ENCODE assay signal across 18 cellular contexts in the genomic region with DNA sequence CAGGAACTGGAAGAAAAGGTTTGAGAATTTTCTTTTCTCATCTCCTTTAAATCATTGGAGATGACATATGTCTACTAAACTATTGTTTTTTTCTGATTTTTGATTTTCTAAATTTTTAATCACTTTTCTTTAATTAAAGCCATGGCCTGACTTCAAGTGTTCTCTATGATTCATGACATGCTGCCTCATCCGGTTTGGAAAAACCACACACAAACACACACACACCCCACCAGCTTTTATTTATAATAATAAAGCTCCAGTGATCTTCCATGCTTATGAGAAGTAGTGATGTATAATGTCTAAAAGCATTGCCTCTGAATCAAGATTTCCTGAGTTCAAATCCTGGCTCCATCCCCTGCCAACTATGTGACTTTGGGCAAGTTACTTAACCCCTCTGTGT.
DNase-seq lines count a peak whose midpoint lies in the region; ATAC-seq and TF ChIP-seq lines count a peak whose summit lies in the region.
"Had no signal": no experiment of that assay in that cellular context is flagged by ENCODE, and none has a peak within 500 bp of the region (broad histone marks: within the 10 kb centered on the region; RNA-seq: fewer than 3 reads in every experiment).

No MANE protein-coding gene starts in this region.

- peaks cover 10% of the 10 kb centered on the region for H3K36me3 Mint-ChIP-seq in T-helper 17 cell (ENCODE audit: low read depth)
- H3K36me3 Mint-ChIP-seq: CD4-positive, CD25-positive, alpha-beta regulatory T cell had no signal

- no peaks in the 10 kb centered on the region for H4K20me1 ChIP-seq in GM23248 (ENCODE audit: insufficient read depth)
- no peaks in the 10 kb centered on the region for H4K20me1 ChIP-seq in smooth muscle cell (ENCODE audit: low read depth)
- H4K20me1 ChIP-seq: BLaER1 had no signal

- WGBS in GM23248 (ENCODE audit: low coverage in 1 of 2, low lambda C conversion rate in 2 of 2, missing lambda C conversion rate in 2 of 2), 2 experiments, result 4 to 14% methylated on average over 1 of the region's 1 CpG
- 22% methylated on average over 1 of the region's 1 CpG for WGBS in smooth muscle cell (ENCODE audit: low lambda C conversion rate)

- H3K4me3 ChIP-seq in GM23248, result no peak overlapping the region
- H3K4me3 ChIP-seq in smooth muscle cell, result no peak overlapping the region
- H3K4me3 ChIP-seq in coronary artery, result no peak overlapping the region
- H3K4me3 ChIP-seq: BLaER1, GM12878 had no signal

- H3K4me2 ChIP-seq in GM23248 (ENCODE audit: unreplicated experiment) (no peak overlapping the region), smooth muscle cell (peak overlapping the region; percentile 28)
- H3K4me2 ChIP-seq: BLaER1 had no signal

- H3K9ac ChIP-seq in GM23248 (no peak overlapping the region), smooth muscle cell (ENCODE audit: low read depth) (no peak overlapping the region)
- H3K9ac ChIP-seq: BLaER1 had no signal

- in situ Hi-C loops in GM23248 (cut with MboI), result loop anchor here (10.0 kb wide), 1 partner anchor 177 kb away; a partner anchor contains a TSS

- H3K79me2 ChIP-seq in GM23248 (ENCODE audit: insufficient read depth), result no peaks in the 10 kb centered on the region
- H3K79me2 ChIP-seq in smooth muscle cell (ENCODE audit: low read depth), result no peaks in the 10 kb centered on the region

- no peaks in the 10 kb centered on the region for H3K27me3 Mint-ChIP-seq in T-helper 17 cell
- H3K27me3 Mint-ChIP-seq: B cell; CD4-positive, CD25-positive, alpha-beta regulatory T cell had no signal

- no peaks in the 10 kb centered on the region for H3K9me3 ChIP-seq in GM23248 (ENCODE audit: low read depth)
- H3K9me3 ChIP-seq in T-helper 17 cell (ENCODE audit: control insufficient read depth, low read length, poor library complexity, severe bottlenecking), result no peaks in the 10 kb centered on the region
- no peaks in the 10 kb centered on the region for H3K9me3 ChIP-seq in smooth muscle cell (replicated peaks; ENCODE audit: low read depth)
- H3K9me3 ChIP-seq: BLaER1, Caco-2 had no signal

- no peaks in the 10 kb centered on the region for H3K4me1 ChIP-seq in GM23248 (ENCODE audit: insufficient read depth)
- H3K4me1 ChIP-seq in smooth muscle cell (ENCODE audit: low read depth), result no peaks in the 10 kb centered on the region
- H3K4me1 ChIP-seq: BLaER1, Caco-2 had no signal

- no peaks in the 10 kb centered on the region for H3K9me2 ChIP-seq in GM23248 (ENCODE audit: insufficient read depth)

- H3K27ac ChIP-seq in GM23248, result no peak overlapping the region
- H3K27ac ChIP-seq in smooth muscle cell (ENCODE audit: low read depth), result peak overlapping the region; percentile 32
- H3K27ac ChIP-seq in coronary artery, result no peak overlapping the region
- H3K27ac ChIP-seq: BLaER1, C4-2B had no signal

- H3F3A ChIP-seq in GM23248 (ENCODE audit: insufficient read depth) (no peaks in the 10 kb centered on the region), smooth muscle cell (ENCODE audit: low read depth) (peaks cover 4% of the 10 kb centered on the region)

- H3K36me3 ChIP-seq in GM23248 (ENCODE audit: low read depth) (no peaks in the 10 kb centered on the region), smooth muscle cell (ENCODE audit: low read depth) (no peaks in the 10 kb centered on the region)
- H3K36me3 ChIP-seq: BLaER1 had no signal

- DNase-seq in GM23248 (peak; percentile 21), T-helper 17 cell (no peak), fibroblast of gingiva (ENCODE audit: low read depth) (peak; percentile 21), smooth muscle cell (lab: John Stamatoyannopoulos, UW; ENCODE audit: unreplicated experiment) (no peak), coronary artery (ENCODE audit: low spot score) (no peak)
- DNase-seq: Caco-2; CD4-positive, CD25-positive, alpha-beta regulatory T cell; CD8-positive, alpha-beta T cell; DMS153; DND-41; H7 had no signal

- peaks cover 4% of the 10 kb centered on the region for H3K4me1 Mint-ChIP-seq in T-helper 17 cell
- H3K4me1 Mint-ChIP-seq: B cell had no signal

- H3K27ac Mint-ChIP-seq in T-helper 17 cell, result peak overlapping the region; percentile 24
- H3K27ac Mint-ChIP-seq: B cell; CD4-positive, CD25-positive, alpha-beta regulatory T cell; CD8-positive, alpha-beta T cell had no signal

- no peaks in the 10 kb centered on the region for H3K27me3 ChIP-seq in GM23248 (replicated peaks; ENCODE audit: insufficient read depth)
- no peaks in the 10 kb centered on the region for H3K27me3 ChIP-seq in smooth muscle cell (ENCODE audit: low read depth)
- H3K27me3 ChIP-seq: BLaER1 had no signal

- TF ChIP-seq CTCF in smooth muscle cell (IDR thresholded peaks at IDR 0.05; ENCODE audit: borderline replicate concordance, insufficient read depth, poor library complexity, severe bottlenecking) (no peak), coronary artery (IDR thresholded peaks at IDR 0.05) (no peak)

- no peak for ATAC-seq in T-helper 17 cell
- no peak for ATAC-seq in GM18861 (IDR thresholded peaks at IDR 0.05; ENCODE audit: unreplicated experiment)
- ATAC-seq in GM18868 (IDR thresholded peaks at IDR 0.05; ENCODE audit: unreplicated experiment), result no peak
- ATAC-seq: CD8-positive, alpha-beta T cell; GM12878; HCT116 had no signal

- no peak overlapping the region for H3K4me3 Mint-ChIP-seq in T-helper 17 cell
- H3K4me3 Mint-ChIP-seq: B cell; CD4-positive, CD25-positive, alpha-beta regulatory T cell; CD8-positive, alpha-beta T cell had no signal

- no peak overlapping the region for H2AFZ ChIP-seq in GM23248
- H2AFZ ChIP-seq in smooth muscle cell (ENCODE audit: low read depth), result no peak overlapping the region

Comparison
In these comparisons a context has a peak if more than half of its experiments do, and no peak if none do; other contexts are left out.
1. DNase-seq: peak in GM23248 (single experiment) and fibroblast of gingiva (single experiment); none in T-helper 17 cell (0 of 3), smooth muscle cell (single experiment) and coronary artery (single experiment).